Comparison of ENCODE assay signal across 3 cellular contexts in the genomic region with DNA sequence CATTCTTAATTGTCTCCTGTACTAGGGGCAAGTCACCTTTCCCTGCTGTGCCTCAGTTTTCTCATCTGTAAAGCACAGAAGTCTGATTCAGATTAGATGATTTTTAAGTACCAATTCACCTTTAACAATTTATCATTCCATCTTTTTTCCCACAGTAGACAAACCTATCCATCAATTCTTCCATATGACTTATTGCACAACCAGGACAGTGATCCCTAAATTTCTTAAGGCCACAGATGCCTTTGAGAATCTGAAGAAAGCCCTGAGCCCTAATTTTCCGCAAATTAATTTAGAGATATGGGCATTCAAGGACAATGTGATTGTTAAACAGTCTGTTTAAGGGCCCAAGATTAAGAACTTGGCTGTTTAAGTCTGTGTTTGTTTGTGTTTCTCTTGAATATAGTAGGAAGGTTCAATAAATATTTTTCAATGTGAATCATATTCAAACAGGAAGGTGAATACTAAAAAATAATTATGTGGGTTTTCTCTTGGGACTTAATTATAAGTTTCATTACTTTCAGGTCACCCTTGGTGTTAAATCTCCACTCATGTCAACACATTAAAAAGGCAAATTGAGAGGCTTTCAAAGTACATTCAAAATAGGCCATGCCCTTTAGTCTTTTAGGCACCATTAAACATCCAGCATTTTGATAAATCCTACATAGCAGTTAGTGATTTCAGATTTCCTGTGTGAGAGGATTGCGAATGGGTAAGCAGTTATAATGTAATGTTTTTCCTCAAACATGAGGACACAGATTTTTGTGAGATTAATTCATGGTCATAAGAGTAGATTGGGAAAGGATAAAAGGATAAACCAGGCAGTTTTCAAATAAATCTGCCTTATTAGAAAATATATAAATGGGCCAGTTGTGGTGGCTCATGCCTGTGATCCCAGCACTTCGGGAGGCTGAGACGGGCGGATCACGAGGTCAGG.
TF ChIP-seq lines count a peak whose summit lies in the region.

No MANE protein-coding gene starts in this region.

TF ChIP-seq in A549, 52 proteins besides CTCF, POLR2A, EP300 and RAD21:
- TF ChIP-seq HEYL (CRISPR knock-in tag; IDR thresholded peaks at IDR 0.05) = peak; percentile 24; the same call in 1 of the 2 replicates
- peak; percentile 52 to 75; a peak in 3 of 4 replicates for TF ChIP-seq CEBPB (IDR thresholded peaks at IDR 0.05)
- TF ChIP-seq KDM5A (IDR thresholded peaks at IDR 0.05) = no peak
- TF ChIP-seq EHF (CRISPR knock-in tag; IDR thresholded peaks at IDR 0.05) = 0 out of 2 replicates have a peak, but pooled peaks have one; percentile 32

TF ChIP-seq in HEK293, 187 proteins besides CTCF, POLR2A, EP300 and RAD21:
- TF ChIP-seq, protein P1, sequence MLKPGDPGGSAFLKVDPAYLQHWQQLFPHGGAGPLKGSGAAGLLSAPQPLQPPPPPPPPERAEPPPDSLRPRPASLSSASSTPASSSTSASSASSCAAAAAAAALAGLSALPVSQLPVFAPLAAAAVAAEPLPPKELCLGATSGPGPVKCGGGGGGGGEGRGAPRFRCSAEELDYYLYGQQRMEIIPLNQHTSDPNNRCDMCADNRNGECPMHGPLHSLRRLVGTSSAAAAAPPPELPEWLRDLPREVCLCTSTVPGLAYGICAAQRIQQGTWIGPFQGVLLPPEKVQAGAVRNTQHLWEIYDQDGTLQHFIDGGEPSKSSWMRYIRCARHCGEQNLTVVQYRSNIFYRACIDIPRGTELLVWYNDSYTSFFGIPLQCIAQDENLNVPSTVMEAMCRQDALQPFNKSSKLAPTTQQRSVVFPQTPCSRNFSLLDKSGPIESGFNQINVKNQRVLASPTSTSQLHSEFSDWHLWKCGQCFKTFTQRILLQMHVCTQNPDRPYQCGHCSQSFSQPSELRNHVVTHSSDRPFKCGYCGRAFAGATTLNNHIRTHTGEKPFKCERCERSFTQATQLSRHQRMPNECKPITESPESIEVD (tag by site-specific recombination; IDR thresholded peaks at IDR 0.05) = peak; percentile 24; the same call in 1 of the 2 replicates
- no peak for TF ChIP-seq ZNF138 (tag by site-specific recombination; IDR thresholded peaks at IDR 0.05; ENCODE audit: borderline replicate concordance)

TF ChIP-seq in K562, 482 proteins besides CTCF, POLR2A, EP300 and RAD21:
- TF ChIP-seq ZNF121 (CRISPR knock-in tag; conservative IDR thresholded peaks at IDR 0.05) (no peak), CEBPB (tag; IDR thresholded peaks at IDR 0.05) (peak; percentile 46; the same call in 1 of the 2 replicates)
- TF ChIP-seq, protein P2, sequence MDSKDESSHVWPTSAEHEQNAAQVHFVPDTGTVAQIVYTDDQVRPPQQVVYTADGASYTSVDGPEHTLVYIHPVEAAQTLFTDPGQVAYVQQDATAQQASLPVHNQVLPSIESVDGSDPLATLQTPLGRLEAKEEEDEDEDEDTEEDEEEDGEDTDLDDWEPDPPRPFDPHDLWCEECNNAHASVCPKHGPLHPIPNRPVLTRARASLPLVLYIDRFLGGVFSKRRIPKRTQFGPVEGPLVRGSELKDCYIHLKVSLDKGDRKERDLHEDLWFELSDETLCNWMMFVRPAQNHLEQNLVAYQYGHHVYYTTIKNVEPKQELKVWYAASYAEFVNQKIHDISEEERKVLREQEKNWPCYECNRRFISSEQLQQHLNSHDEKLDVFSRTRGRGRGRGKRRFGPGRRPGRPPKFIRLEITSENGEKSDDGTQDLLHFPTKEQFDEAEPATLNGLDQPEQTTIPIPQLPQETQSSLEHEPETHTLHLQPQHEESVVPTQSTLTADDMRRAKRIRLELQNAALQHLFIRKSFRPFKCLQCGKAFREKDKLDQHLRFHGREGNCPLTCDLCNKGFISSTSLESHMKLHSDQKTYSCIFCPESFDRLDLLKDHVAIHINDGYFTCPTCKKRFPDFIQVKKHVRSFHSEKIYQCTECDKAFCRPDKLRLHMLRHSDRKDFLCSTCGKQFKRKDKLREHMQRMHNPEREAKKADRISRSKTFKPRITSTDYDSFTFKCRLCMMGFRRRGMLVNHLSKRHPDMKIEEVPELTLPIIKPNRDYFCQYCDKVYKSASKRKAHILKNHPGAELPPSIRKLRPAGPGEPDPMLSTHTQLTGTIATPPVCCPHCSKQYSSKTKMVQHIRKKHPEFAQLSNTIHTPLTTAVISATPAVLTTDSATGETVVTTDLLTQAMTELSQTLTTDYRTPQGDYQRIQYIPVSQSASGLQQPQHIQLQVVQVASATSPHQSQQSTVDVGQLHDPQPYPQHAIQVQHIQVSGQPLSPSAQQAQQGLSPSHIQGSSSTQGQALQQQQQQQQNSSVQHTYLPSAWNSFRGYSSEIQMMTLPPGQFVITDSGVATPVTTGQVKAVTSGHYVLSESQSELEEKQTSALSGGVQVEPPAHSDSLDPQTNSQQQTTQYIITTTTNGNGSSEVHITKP (IDR thresholded peaks at IDR 0.05; ENCODE audit: partially characterized antibody) = no peak
